Comparison of ENCODE assay signal across 1 cellular context in the genomic region with DNA sequence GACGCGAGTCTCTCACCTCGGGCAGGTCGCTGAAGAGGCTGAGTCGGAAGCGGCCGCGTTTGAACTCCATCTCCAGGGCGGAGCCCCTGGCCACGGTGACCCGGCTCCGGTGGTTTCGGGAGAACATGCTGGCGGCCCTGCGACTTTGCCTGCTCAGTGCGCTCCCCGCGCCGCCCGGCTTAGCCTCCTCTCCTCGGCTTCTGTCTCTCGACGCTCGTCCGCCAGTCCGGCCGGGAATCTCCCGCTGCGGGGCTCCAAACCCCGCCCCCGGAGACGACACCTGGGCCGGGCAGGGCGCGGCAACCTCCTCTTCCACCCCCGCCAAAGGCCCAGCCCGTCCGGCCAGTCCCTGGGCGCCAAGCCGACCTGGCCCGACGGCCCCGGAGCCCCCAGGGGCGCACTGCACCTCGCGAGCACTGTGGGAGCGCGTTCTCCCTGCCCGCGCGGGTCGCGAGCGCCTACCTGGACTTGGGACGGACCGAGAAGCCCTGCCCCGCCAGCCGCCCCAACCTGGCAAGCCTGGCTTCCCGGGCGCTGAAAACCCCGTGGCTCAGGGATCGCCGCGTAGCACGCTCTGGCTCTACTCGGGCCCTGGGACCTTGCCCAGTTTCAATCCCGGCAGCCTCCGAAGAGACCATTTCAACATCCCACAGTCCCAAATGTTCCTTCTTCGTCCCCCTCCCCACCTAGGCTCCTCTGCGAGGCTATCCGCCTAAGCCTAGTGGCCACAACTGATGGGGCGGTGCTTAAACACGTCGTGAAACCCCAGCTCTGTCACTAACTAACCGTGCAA.
TF ChIP-seq lines count a peak whose summit lies in the region.

A gene with protein sequence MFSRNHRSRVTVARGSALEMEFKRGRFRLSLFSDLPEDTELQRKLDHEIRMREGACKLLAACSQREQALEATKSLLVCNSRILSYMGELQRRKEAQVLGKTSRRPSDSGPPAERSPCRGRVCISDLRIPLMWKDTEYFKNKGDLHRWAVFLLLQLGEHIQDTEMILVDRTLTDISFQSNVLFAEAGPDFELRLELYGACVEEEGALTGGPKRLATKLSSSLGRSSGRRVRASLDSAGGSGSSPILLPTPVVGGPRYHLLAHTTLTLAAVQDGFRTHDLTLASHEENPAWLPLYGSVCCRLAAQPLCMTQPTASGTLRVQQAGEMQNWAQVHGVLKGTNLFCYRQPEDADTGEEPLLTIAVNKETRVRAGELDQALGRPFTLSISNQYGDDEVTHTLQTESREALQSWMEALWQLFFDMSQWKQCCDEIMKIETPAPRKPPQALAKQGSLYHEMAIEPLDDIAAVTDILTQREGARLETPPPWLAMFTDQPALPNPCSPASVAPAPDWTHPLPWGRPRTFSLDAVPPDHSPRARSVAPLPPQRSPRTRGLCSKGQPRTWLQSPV (minus strand): TSS at position 248 of the 793 bp plus-strand sequence. CDS start 121 bp downstream, at position 127.

TF ChIP-seq in HepG2, 621 proteins besides CTCF, POLR2A, EP300 and RAD21 (continued from another document and continues in another):
- TF ChIP-seq, protein P1, sequence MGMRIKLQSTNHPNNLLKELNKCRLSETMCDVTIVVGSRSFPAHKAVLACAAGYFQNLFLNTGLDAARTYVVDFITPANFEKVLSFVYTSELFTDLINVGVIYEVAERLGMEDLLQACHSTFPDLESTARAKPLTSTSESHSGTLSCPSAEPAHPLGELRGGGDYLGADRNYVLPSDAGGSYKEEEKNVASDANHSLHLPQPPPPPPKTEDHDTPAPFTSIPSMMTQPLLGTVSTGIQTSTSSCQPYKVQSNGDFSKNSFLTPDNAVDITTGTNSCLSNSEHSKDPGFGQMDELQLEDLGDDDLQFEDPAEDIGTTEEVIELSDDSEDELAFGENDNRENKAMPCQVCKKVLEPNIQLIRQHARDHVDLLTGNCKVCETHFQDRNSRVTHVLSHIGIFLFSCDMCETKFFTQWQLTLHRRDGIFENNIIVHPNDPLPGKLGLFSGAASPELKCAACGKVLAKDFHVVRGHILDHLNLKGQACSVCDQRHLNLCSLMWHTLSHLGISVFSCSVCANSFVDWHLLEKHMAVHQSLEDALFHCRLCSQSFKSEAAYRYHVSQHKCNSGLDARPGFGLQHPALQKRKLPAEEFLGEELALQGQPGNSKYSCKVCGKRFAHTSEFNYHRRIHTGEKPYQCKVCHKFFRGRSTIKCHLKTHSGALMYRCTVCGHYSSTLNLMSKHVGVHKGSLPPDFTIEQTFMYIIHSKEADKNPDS (CRISPR knock-in tag; IDR thresholded peaks at IDR 0.05): peak; percentile 42; the same call in 1 of the 2 replicates
- TF ChIP-seq ZNF547 (CRISPR knock-in tag; IDR thresholded peaks at IDR 0.05) (peak; percentile 84), PHF20 (CRISPR knock-in tag; IDR thresholded peaks at IDR 0.05) (peak; percentile 56), ZMYM2 (CRISPR knock-in tag; IDR thresholded peaks at IDR 0.05) (no peak), ATRX (CRISPR knock-in tag; IDR thresholded peaks at IDR 0.05; ENCODE audit: borderline replicate concordance) (no peak), GPN1 (CRISPR knock-in tag; IDR thresholded peaks at IDR 0.05; ENCODE audit: borderline replicate concordance) (peak; percentile 75; the same call in 1 of the 2 replicates), ZNF674 (CRISPR knock-in tag; IDR thresholded peaks at IDR 0.05; ENCODE audit: low read depth) (peak; percentile 70; the same call in 1 of the 2 replicates), ZNF775 (CRISPR knock-in tag; IDR thresholded peaks at IDR 0.05; ENCODE audit: borderline replicate concordance) (0 out of 2 replicates have a peak, but pooled peaks have one; percentile 73), KLF16 (CRISPR knock-in tag; IDR thresholded peaks at IDR 0.05) (peak; percentile 61 to 70; a peak in 2 of 4 replicates), BRD4 (CRISPR knock-in tag; IDR thresholded peaks at IDR 0.05) (peak; percentile 93), PCBP1 (IDR thresholded peaks at IDR 0.05; ENCODE audit: borderline replicate concordance, low read depth, low read length) (peak; percentile 49; the same call in 1 of the 2 replicates), KMT2A (CRISPR knock-in tag; IDR thresholded peaks at IDR 0.05) (peak; percentile 80), EEA1 (CRISPR knock-in tag; IDR thresholded peaks at IDR 0.05; ENCODE audit: borderline replicate concordance) (peak; percentile 79), ZNF615 (CRISPR knock-in tag; IDR thresholded peaks at IDR 0.05; ENCODE audit: borderline replicate concordance) (no peak), ZNF121 (CRISPR knock-in tag; IDR thresholded peaks at IDR 0.05) (peak; percentile 69), TARDBP (CRISPR knock-in tag; IDR thresholded peaks at IDR 0.05) (peak; percentile 79), ZNF709 (CRISPR knock-in tag; IDR thresholded peaks at IDR 0.05) (peak; percentile 93; the same call in 1 of the 2 replicates), IKZF1 (IDR thresholded peaks at IDR 0.05) (no peak), ZNF839 (CRISPR knock-in tag; IDR thresholded peaks at IDR 0.05; ENCODE audit: borderline replicate concordance) (0 out of 2 replicates have a peak, but pooled peaks have one; percentile 60), RORA (CRISPR knock-in tag; IDR thresholded peaks at IDR 0.05) (no peak), FOXA1 (IDR thresholded peaks at IDR 0.05) (no peak), FOXA1 (CRISPR knock-in tag; IDR thresholded peaks at IDR 0.05) (peak; percentile 32), NBN (conservative IDR thresholded peaks at IDR 0.05) (no peak), ZNF550 (CRISPR knock-in tag; IDR thresholded peaks at IDR 0.05; ENCODE audit: borderline replicate concordance) (0 out of 2 replicates have a peak, but pooled peaks have one; percentile 83), TBL1XR1 (IDR thresholded peaks at IDR 0.05; ENCODE audit: borderline replicate concordance, low read length, partially characterized antibody) (no peak), ZBTB21 (CRISPR knock-in tag; IDR thresholded peaks at IDR 0.05) (no peak), ZMAT3 (CRISPR knock-in tag; conservative IDR thresholded peaks at IDR 0.05) (no peak; the same call in 1 of the 2 replicates), ARHGAP35 (CRISPR knock-in tag; IDR thresholded peaks at IDR 0.05; ENCODE audit: borderline replicate concordance) (no peak; the same call in 1 of the 2 replicates), NCOA1 (CRISPR knock-in tag; IDR thresholded peaks at IDR 0.05) (peak; percentile 94), ZNF557 (CRISPR knock-in tag; IDR thresholded peaks at IDR 0.05) (peak; percentile 73; the same call in 1 of the 2 replicates)
- TF ChIP-seq, protein P2, sequence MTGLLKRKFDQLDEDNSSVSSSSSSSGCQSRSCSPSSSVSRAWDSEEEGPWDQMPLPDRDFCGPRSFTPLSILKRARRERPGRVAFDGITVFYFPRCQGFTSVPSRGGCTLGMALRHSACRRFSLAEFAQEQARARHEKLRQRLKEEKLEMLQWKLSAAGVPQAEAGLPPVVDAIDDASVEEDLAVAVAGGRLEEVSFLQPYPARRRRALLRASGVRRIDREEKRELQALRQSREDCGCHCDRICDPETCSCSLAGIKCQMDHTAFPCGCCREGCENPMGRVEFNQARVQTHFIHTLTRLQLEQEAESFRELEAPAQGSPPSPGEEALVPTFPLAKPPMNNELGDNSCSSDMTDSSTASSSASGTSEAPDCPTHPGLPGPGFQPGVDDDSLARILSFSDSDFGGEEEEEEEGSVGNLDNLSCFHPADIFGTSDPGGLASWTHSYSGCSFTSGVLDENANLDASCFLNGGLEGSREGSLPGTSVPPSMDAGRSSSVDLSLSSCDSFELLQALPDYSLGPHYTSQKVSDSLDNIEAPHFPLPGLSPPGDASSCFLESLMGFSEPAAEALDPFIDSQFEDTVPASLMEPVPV (CRISPR knock-in tag; IDR thresholded peaks at IDR 0.05): peak; percentile 35
- TF ChIP-seq, protein P3, sequence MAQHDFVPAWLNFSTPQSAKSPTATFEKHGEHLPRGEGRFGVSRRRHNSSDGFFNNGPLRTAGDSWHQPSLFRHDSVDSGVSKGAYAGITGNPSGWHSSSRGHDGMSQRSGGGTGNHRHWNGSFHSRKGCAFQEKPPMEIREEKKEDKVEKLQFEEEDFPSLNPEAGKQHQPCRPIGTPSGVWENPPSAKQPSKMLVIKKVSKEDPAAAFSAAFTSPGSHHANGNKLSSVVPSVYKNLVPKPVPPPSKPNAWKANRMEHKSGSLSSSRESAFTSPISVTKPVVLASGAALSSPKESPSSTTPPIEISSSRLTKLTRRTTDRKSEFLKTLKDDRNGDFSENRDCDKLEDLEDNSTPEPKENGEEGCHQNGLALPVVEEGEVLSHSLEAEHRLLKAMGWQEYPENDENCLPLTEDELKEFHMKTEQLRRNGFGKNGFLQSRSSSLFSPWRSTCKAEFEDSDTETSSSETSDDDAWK (CRISPR knock-in tag; IDR thresholded peaks at IDR 0.05): no peak
- TF ChIP-seq, protein P4, sequence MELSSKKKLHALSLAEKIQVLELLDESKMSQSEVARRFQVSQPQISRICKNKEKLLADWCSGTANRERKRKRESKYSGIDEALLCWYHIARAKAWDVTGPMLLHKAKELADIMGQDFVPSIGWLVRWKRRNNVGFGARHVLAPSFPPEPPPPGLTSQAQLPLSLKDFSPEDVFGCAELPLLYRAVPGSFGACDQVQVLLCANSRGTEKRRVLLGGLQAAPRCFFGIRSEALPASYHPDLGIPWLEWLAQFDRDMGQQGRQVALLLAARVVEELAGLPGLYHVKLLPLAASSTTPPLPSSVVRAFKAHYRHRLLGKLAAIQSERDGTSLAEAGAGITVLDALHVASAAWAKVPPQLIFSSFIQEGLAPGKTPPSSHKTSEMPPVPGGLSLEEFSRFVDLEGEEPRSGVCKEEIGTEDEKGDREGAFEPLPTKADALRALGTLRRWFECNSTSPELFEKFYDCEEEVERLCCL (CRISPR knock-in tag; IDR thresholded peaks at IDR 0.05; ENCODE audit: borderline replicate concordance): peak; percentile 74; the same call in 1 of the 2 replicates
- TF ChIP-seq, protein P5, sequence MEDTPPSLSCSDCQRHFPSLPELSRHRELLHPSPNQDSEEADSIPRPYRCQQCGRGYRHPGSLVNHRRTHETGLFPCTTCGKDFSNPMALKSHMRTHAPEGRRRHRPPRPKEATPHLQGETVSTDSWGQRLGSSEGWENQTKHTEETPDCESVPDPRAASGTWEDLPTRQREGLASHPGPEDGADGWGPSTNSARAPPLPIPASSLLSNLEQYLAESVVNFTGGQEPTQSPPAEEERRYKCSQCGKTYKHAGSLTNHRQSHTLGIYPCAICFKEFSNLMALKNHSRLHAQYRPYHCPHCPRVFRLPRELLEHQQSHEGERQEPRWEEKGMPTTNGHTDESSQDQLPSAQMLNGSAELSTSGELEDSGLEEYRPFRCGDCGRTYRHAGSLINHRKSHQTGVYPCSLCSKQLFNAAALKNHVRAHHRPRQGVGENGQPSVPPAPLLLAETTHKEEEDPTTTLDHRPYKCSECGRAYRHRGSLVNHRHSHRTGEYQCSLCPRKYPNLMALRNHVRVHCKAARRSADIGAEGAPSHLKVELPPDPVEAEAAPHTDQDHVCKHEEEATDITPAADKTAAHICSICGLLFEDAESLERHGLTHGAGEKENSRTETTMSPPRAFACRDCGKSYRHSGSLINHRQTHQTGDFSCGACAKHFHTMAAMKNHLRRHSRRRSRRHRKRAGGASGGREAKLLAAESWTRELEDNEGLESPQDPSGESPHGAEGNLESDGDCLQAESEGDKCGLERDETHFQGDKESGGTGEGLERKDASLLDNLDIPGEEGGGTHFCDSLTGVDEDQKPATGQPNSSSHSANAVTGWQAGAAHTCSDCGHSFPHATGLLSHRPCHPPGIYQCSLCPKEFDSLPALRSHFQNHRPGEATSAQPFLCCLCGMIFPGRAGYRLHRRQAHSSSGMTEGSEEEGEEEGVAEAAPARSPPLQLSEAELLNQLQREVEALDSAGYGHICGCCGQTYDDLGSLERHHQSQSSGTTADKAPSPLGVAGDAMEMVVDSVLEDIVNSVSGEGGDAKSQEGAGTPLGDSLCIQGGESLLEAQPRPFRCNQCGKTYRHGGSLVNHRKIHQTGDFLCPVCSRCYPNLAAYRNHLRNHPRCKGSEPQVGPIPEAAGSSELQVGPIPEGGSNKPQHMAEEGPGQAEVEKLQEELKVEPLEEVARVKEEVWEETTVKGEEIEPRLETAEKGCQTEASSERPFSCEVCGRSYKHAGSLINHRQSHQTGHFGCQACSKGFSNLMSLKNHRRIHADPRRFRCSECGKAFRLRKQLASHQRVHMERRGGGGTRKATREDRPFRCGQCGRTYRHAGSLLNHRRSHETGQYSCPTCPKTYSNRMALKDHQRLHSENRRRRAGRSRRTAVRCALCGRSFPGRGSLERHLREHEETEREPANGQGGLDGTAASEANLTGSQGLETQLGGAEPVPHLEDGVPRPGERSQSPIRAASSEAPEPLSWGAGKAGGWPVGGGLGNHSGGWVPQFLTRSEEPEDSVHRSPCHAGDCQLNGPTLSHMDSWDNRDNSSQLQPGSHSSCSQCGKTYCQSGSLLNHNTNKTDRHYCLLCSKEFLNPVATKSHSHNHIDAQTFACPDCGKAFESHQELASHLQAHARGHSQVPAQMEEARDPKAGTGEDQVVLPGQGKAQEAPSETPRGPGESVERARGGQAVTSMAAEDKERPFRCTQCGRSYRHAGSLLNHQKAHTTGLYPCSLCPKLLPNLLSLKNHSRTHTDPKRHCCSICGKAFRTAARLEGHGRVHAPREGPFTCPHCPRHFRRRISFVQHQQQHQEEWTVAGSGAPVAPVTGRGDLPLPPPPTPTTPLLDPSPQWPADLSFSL (CRISPR knock-in tag; IDR thresholded peaks at IDR 0.05): 0 out of 2 replicates have a peak, but pooled peaks have one; percentile 0
- TF ChIP-seq, protein P6, sequence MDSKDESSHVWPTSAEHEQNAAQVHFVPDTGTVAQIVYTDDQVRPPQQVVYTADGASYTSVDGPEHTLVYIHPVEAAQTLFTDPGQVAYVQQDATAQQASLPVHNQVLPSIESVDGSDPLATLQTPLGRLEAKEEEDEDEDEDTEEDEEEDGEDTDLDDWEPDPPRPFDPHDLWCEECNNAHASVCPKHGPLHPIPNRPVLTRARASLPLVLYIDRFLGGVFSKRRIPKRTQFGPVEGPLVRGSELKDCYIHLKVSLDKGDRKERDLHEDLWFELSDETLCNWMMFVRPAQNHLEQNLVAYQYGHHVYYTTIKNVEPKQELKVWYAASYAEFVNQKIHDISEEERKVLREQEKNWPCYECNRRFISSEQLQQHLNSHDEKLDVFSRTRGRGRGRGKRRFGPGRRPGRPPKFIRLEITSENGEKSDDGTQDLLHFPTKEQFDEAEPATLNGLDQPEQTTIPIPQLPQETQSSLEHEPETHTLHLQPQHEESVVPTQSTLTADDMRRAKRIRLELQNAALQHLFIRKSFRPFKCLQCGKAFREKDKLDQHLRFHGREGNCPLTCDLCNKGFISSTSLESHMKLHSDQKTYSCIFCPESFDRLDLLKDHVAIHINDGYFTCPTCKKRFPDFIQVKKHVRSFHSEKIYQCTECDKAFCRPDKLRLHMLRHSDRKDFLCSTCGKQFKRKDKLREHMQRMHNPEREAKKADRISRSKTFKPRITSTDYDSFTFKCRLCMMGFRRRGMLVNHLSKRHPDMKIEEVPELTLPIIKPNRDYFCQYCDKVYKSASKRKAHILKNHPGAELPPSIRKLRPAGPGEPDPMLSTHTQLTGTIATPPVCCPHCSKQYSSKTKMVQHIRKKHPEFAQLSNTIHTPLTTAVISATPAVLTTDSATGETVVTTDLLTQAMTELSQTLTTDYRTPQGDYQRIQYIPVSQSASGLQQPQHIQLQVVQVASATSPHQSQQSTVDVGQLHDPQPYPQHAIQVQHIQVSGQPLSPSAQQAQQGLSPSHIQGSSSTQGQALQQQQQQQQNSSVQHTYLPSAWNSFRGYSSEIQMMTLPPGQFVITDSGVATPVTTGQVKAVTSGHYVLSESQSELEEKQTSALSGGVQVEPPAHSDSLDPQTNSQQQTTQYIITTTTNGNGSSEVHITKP (CRISPR knock-in tag; IDR thresholded peaks at IDR 0.05; ENCODE audit: low read depth): peak; percentile 74
